In the genomic region with DNA sequence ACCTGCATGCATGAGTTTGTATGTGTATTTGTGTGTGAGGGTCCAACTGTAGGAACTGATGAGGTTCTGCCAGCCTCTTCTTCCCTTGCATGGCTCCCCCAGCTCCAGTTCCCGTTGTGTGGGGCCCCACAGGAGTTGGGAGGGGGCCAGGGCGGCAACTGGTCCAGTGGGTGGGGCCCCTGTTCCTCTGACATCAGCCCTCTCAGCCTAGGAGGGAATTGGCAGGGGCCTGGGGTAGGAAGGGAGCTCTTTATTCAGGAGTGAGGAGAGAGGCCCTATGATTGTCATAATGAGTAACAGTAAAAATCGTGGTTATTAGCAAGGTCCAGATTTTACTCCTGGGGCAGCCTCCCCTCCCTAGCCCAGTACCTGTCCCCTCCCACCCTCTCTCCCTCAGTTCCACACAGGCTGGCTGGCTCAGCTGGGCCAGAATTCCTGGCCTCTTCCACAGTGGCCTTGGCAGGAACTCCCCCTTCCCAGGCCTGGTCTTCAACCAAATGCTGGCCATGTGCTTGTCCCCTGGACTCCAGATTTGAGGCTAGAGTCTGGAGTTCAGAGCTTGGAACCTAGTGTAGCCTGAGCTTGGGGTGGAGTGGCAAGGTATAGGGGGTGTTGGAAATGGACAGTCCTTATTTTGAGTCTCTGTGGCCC, we compare ENCODE assay signal across 11 cellular contexts. TPM values are rescaled to one million over a fixed set of nuclear protein-coding genes. Genes with fewer than 3 reads are reported as not detected.
DNase-seq lines count a peak whose midpoint lies in the region; ATAC-seq and TF ChIP-seq lines count a peak whose summit lies in the region.
"Had no signal": no experiment of that assay in that cellular context is flagged by ENCODE, and none has a peak within 500 bp of the region (broad histone marks: within the 10 kb centered on the region; RNA-seq: fewer than 3 reads in every experiment).

No MANE protein-coding gene starts in this region.

- H3K9me3 Mint-ChIP-seq in naive thymus-derived CD4-positive, alpha-beta T cell = peaks cover 0 to 4% (median 0%) of the 10 kb centered on the region in 11 donors

- H3K36me3 ChIP-seq in A673 (ENCODE audit: insufficient read depth, low read length, poor library complexity, severe bottlenecking) = no peaks in the 10 kb centered on the region
- H3K36me3 ChIP-seq in KMS-11 (ENCODE audit: insufficient read depth) = no peaks in the 10 kb centered on the region
- no peaks in the 10 kb centered on the region for H3K36me3 ChIP-seq in colonic mucosa
- peaks cover 0 to 15% (median 0%) of the 10 kb centered on the region in 3 experiments for H3K36me3 ChIP-seq in naive thymus-derived CD4-positive, alpha-beta T cell (ENCODE audit: control insufficient read depth in 2 of 3, insufficient read depth in 3 of 3, low read length in 3 of 3)

- H3K4me1 ChIP-seq in A673 (ENCODE audit: insufficient read depth, low read length, poor library complexity, severe bottlenecking) = peaks cover 14% of the 10 kb centered on the region
- peaks cover 89% of the 10 kb centered on the region for H3K4me1 ChIP-seq in KMS-11 (ENCODE audit: low read depth, poor library complexity, severe bottlenecking)
- H3K4me1 ChIP-seq in colonic mucosa = peaks cover 43% of the 10 kb centered on the region
- H3K4me1 ChIP-seq in naive thymus-derived CD4-positive, alpha-beta T cell (ENCODE audit: control insufficient read depth in 2 of 2, insufficient read depth in 2 of 2, low read length in 2 of 2) = peaks cover 80 to 97% of the 10 kb centered on the region in 2 donors

- H4K20me1 ChIP-seq in KMS-11 (ENCODE audit: insufficient read depth) = peaks cover 16% of the 10 kb centered on the region; the same call in 1 of the 2 replicates

- TF ChIP-seq CTCF in A673 (conservative IDR thresholded peaks at IDR 0.05; ENCODE audit: low read depth, low read length) = no peak
- no peak for TF ChIP-seq CTCF in KMS-11 (conservative IDR thresholded peaks at IDR 0.05; ENCODE audit: low read depth, low read length)
- TF ChIP-seq CTCF in colonic mucosa (IDR thresholded peaks at IDR 0.05) = no peak

- ATAC-seq in naive thymus-derived CD4-positive, alpha-beta T cell = no peak
- ATAC-seq in GM21515 (IDR thresholded peaks at IDR 0.05; ENCODE audit: unreplicated experiment) = no peak

- H3K79me2 ChIP-seq in KMS-11 (ENCODE audit: insufficient read depth, low read depth) = peaks cover 99% of the 10 kb centered on the region

- peaks cover 77 to 96% (median 90%) of the 10 kb centered on the region in 7 donors for H3K4me1 Mint-ChIP-seq in naive thymus-derived CD4-positive, alpha-beta T cell

- H3K4me3 ChIP-seq in A673 (ENCODE audit: low read depth, low read length, poor library complexity, severe bottlenecking) = no peak overlapping the region
- H3K4me3 ChIP-seq in KMS-11 (IDR thresholded peaks at IDR 0.05; ENCODE audit: insufficient read depth, low read depth, low read length) = no peak overlapping the region
- H3K4me3 ChIP-seq in colonic mucosa = no peak overlapping the region
- H3K4me3 ChIP-seq in naive thymus-derived CD4-positive, alpha-beta T cell (ENCODE audit: low read length) = peak overlapping the region; percentile 47

- CTCF ChIA-PET in A673 (lab: Charles Lee) = no interaction called here
- CTCF ChIA-PET in naive thymus-derived CD4-positive, alpha-beta T cell (lab: Charles Lee) = interaction anchor here (1.1 to 5.1 kb wide), 7 partner anchors 8 to 27 kb away, joined by 3 to 26 read pairs (median 5); a partner anchor contains a TSS

- H3K4me3 Mint-ChIP-seq in naive thymus-derived CD4-positive, alpha-beta T cell = peak overlapping the region; percentile 80 to 97 (median 88)

- no peaks in the 10 kb centered on the region for H3K27me3 ChIP-seq in A673 (replicated peaks; ENCODE audit: insufficient read depth, low read depth, low read length, poor library complexity)
- no peaks in the 10 kb centered on the region for H3K27me3 ChIP-seq in KMS-11 (ENCODE audit: insufficient read depth, low read depth)
- no peaks in the 10 kb centered on the region for H3K27me3 ChIP-seq in colonic mucosa
- H3K27me3 ChIP-seq in naive thymus-derived CD4-positive, alpha-beta T cell (ENCODE audit: control insufficient read depth in 2 of 2, insufficient read depth in 2 of 2, low read length in 2 of 2) = no peaks in the 10 kb centered on the region

- no peaks in the 10 kb centered on the region for H3K9me3 ChIP-seq in A673 (ENCODE audit: low read depth, low read length, poor library complexity, severe bottlenecking)
- no peaks in the 10 kb centered on the region for H3K9me3 ChIP-seq in colonic mucosa
- H3K9me3 ChIP-seq in naive thymus-derived CD4-positive, alpha-beta T cell (ENCODE audit: control insufficient read depth in 2 of 3, low read length in 3 of 3) = no peaks in the 10 kb centered on the region

- H3K36me3 Mint-ChIP-seq in naive thymus-derived CD4-positive, alpha-beta T cell = peaks cover 0 to 21% (median 13%) of the 10 kb centered on the region in 5 donors

- no peak overlapping the region for H2AFZ ChIP-seq in KMS-11 (ENCODE audit: low read depth)

- H3K27me3 Mint-ChIP-seq in naive thymus-derived CD4-positive, alpha-beta T cell = peaks cover 0 to 4% (median 0%) of the 10 kb centered on the region in 5 donors

- H3K4me2 ChIP-seq in KMS-11 = peak overlapping the region; percentile 86

- DNase-seq in A673 (ENCODE audit: low spot score) = no peak
- peak; percentile 42 for DNase-seq in colonic mucosa
- no peak for DNase-seq in naive thymus-derived CD4-positive, alpha-beta T cell
- DNase-seq in NCI-H2196 (lab: John Stamatoyannopoulos, UW; ENCODE audit: unreplicated experiment) = no peak
- no peak for DNase-seq in LoVo (ENCODE audit: low spot score)
- DNase-seq in NCI-H2107 (lab: John Stamatoyannopoulos, UW) = no peak
- DNase-seq: amniotic stem cell, HCEC 1CT had no signal

- intact Hi-C loops in A673 (cut with micrococcal nuclease; ENCODE audit: unreplicated experiment) = no loop called here
- intact Hi-C loops in colonic mucosa (cut with DNase I) = no loop called here
- intact Hi-C loops in naive thymus-derived CD4-positive, alpha-beta T cell (cut with micrococcal nuclease) = no loop called here

- POLR2A ChIA-PET in A673 (lab: Charles Lee; ENCODE audit: low non-redundant PET) = no interaction called here
- POLR2A ChIA-PET in naive thymus-derived CD4-positive, alpha-beta T cell (lab: Charles Lee) = interaction anchor here (0.9 to 34.9 kb wide), 8 partner anchors 4 to 1360 kb away, joined by 3 to 742 read pairs (median 5); a partner anchor contains a TSS

- peak overlapping the region; percentile 93 to 100 (median 99) for H3K27ac Mint-ChIP-seq in naive thymus-derived CD4-positive, alpha-beta T cell

- peak overlapping the region; percentile 8; the same call in 1 of the 2 replicates for H3K9ac ChIP-seq in KMS-11
- peak overlapping the region; percentile 30 to 70 for H3K9ac ChIP-seq in colonic mucosa (ENCODE audit: low read depth in 2 of 2, low read length in 2 of 2)

- BruUV-seq in A673 (replicated peaks; lab: Mats Ljungman, UMichigan) = no TSS peak

- peak overlapping the region; percentile 54 for H3K27ac ChIP-seq in A673 (ENCODE audit: low read depth, low read length, poor library complexity, severe bottlenecking)
- peak overlapping the region; percentile 93 for H3K27ac ChIP-seq in KMS-11
- peak overlapping the region; percentile 63 for H3K27ac ChIP-seq in colonic mucosa
- H3K27ac ChIP-seq in naive thymus-derived CD4-positive, alpha-beta T cell (ENCODE audit: low read depth, low read length) = peak overlapping the region; percentile 91

RNA-seq across cellular contexts. Expression of a gene that starts 18.9 kb away (rescaled TPM):
- total RNA-seq in A673 (2021) (25.4 and 30.3 TPM in 2 replicates), colonic mucosa (10 to 100 TPM; 25.6 to 46.7 TPM)
- 100 to 1,000 TPM in 1 of 5 experiments, 10 to 100 TPM in 4; 40.0 to 115 (median 43.8) TPM for total RNA-seq in naive thymus-derived CD4-positive, alpha-beta T cell
- polyA plus RNA-seq in naive thymus-derived CD4-positive, alpha-beta T cell = 10 to 100 TPM in 1 of 2 donors, 1 to 10 TPM in 1; 6.7 to 16.5 TPM

RNA-seq across cellular contexts. Expression of a gene that starts 36.7 kb away (rescaled TPM):
- total RNA-seq in A673 (2021) = not detected in 2 replicates
- total RNA-seq in colonic mucosa = under 1 TPM; 0.40 to 0.85 TPM
- under 1 TPM in 1 of 5 experiments, not detected in 4; 0.27 TPM for total RNA-seq in naive thymus-derived CD4-positive, alpha-beta T cell
- polyA plus RNA-seq in naive thymus-derived CD4-positive, alpha-beta T cell = not detected
- polyA plus RNA-seq: neural cell had no signal

RNA-seq across cellular contexts. Expression of a gene that starts 40.2 kb away (rescaled TPM):
- total RNA-seq in A673 (2021) (82.6 and 85.7 TPM in 2 replicates), colonic mucosa (10 to 100 TPM in 1 of 2 donors, 1 to 10 TPM in 1; 8.5 to 40.8 TPM)
- 10 to 100 TPM in 1 of 5 experiments, 1 to 10 TPM in 1, under 1 TPM in 3; 0.51 to 73.6 (median 0.85) TPM for total RNA-seq in naive thymus-derived CD4-positive, alpha-beta T cell
- under 1 TPM; 0.09 to 0.24 TPM for polyA plus RNA-seq in naive thymus-derived CD4-positive, alpha-beta T cell
